Comparison of ENCODE assay signal across 16 cellular contexts in genomic region chr16:20941635-20941926, GRCh38. TPM values are rescaled to one million over a fixed set of nuclear protein-coding genes. Genes with fewer than 3 reads are reported as not detected.
DNase-seq lines count a peak whose midpoint lies in the region; ATAC-seq, FAIRE-seq and TF ChIP-seq lines count a peak whose summit lies in the region.
"Had no signal": no experiment of that assay in that cellular context is flagged by ENCODE, and none has a peak within 500 bp of the region (broad histone marks: within the 10 kb centered on the region; RNA-seq: fewer than 3 reads in every experiment).

No MANE protein-coding gene starts in this region.

- CTCF ChIA-PET in activated CD8-positive, alpha-beta T cell treated with anti-CD3 and anti-CD28 coated beads, Interleukin-2, amount 10 ng/mL, durations not matched to agents 7 days and 5 days (lab: Charles Lee): no interaction called here
- CTCF ChIA-PET in GM12878 (lab: Yijun Ruan, JAX): interaction anchor here (4.1 kb wide), 1 partner anchor 92 kb away, joined by 47 read pairs; no protein-coding TSS in a partner anchor

- no peak for ATAC-seq in activated CD8-positive, alpha-beta T cell treated with anti-CD3 and anti-CD28 coated beads, Interleukin-2, amount 10 ng/mL, durations not matched to agents 7 days and 5 days
- ATAC-seq in GM12878 (no peak), HG03520 (IDR thresholded peaks at IDR 0.05; ENCODE audit: unreplicated experiment) (no peak), upper lobe of right lung (no peak)
- ATAC-seq: HCT116 had no signal

- intact Hi-C loops in activated CD4-positive, alpha-beta T cell treated with anti-CD3 and anti-CD28 coated beads, Interleukin-2, amount 10 ng/mL, durations not matched to agents 24 days and 14 days (cut with micrococcal nuclease): loop anchor here (2.0 kb wide), 1 partner anchor 31 kb away; no protein-coding TSS in a partner anchor
- intact Hi-C loops in GM12878 (cut with micrococcal nuclease; ENCODE audit: unreplicated experiment): loop anchor here (10.0 kb wide), 1 partner anchor 87 kb away; no protein-coding TSS in a partner anchor
- intact Hi-C loops in upper lobe of right lung (cut with DNase I): no loop called here

- TF ChIP-seq CTCF in HL-60 (IDR thresholded peaks at IDR 0.05; ENCODE audit: insufficient read depth, low read length): no peak
- no peak for TF ChIP-seq CTCF in GM12878 (IDR thresholded peaks at IDR 0.05 in 2 of 3, conservative IDR thresholded peaks at IDR 0.05 in 1 of 3; ENCODE audit: control insufficient read depth in 2 of 3, extremely low read depth in 1 of 3, insufficient read depth in 1 of 3, low read depth in 3 of 3, low read length in 3 of 3)
- TF ChIP-seq CTCF in upper lobe of right lung (IDR thresholded peaks at IDR 0.05): no peak

- H3K4me3 Mint-ChIP-seq in activated CD4-positive, alpha-beta T cell treated with anti-CD3 and anti-CD28 coated beads, Interleukin-2, amount 10 ng/mL, durations not matched to agents 24 days and 14 days: peak overlapping the region; percentile 29
- H3K4me3 Mint-ChIP-seq in activated CD8-positive, alpha-beta T cell treated with anti-CD3 and anti-CD28 coated beads, Interleukin-2, amount 10 ng/mL, durations not matched to agents 7 days and 5 days: no peak overlapping the region
- H3K4me3 Mint-ChIP-seq: CD4-positive, CD25-positive, alpha-beta regulatory T cell had no signal

- no peak for TF ChIP-seq POLR2A in GM12878 (IDR thresholded peaks at IDR 0.05; ENCODE audit: low read depth, low read length)

- H3K27me3 Mint-ChIP-seq in activated CD4-positive, alpha-beta T cell treated with anti-CD3 and anti-CD28 coated beads, Interleukin-2, amount 10 ng/mL, durations not matched to agents 24 days and 14 days: no peaks in the 10 kb centered on the region
- no peaks in the 10 kb centered on the region for H3K27me3 Mint-ChIP-seq in activated CD8-positive, alpha-beta T cell treated with anti-CD3 and anti-CD28 coated beads, Interleukin-2, amount 10 ng/mL, durations not matched to agents 7 days and 5 days (ENCODE audit: low read depth)
- H3K27me3 Mint-ChIP-seq: CD4-positive, CD25-positive, alpha-beta regulatory T cell had no signal

- H3K27ac ChIP-seq in HL-60 (replicated peaks) (0 out of 2 replicates have a peak overlapping the region, but pooled peaks have one; percentile 15), GM12878 (ENCODE audit: control insufficient read depth, insufficient read depth) (no peak overlapping the region), upper lobe of right lung (no peak overlapping the region)
- H3K27ac ChIP-seq: GM23248 had no signal

- peaks cover 17% of the 10 kb centered on the region for H3K4me1 ChIP-seq in GM12878 (ENCODE audit: control insufficient read depth, insufficient read depth, low read length)
- H3K4me1 ChIP-seq in upper lobe of right lung: no peaks in the 10 kb centered on the region

- WGBS in GM12878 (ENCODE audit: insufficient coverage, insufficient replicate concordance, low lambda C conversion rate, missing lambda C conversion rate): 93% methylated on average over 6 of the region's 6 CpGs

- no peak overlapping the region for H3K9ac ChIP-seq in GM12878 (ENCODE audit: control insufficient read depth, insufficient read depth, low read length)
- H3K9ac ChIP-seq: BLaER1 treated with 17β-estradiol and CSF1 and Interleukin-3, amounts not matched to agents 10 nM and 100 nM; GM23248 had no signal

- no TSS peak for BruUV-seq in GM12878 (replicated peaks; lab: Mats Ljungman, UMichigan)

- H3K4me2 ChIP-seq in GM12878 (ENCODE audit: control insufficient read depth, insufficient read depth): no peak overlapping the region

- TF ChIP-seq RAD21 in GM12878 (IDR thresholded peaks at IDR 0.05; ENCODE audit: insufficient read depth, low read depth, low read length): no peak

- peaks cover 51% of the 10 kb centered on the region for H3K4me1 Mint-ChIP-seq in activated CD4-positive, alpha-beta T cell treated with anti-CD3 and anti-CD28 coated beads, Interleukin-2, amount 10 ng/mL, durations not matched to agents 24 days and 14 days
- H3K4me1 Mint-ChIP-seq in activated CD8-positive, alpha-beta T cell treated with anti-CD3 and anti-CD28 coated beads, Interleukin-2, amount 10 ng/mL, durations not matched to agents 7 days and 5 days (ENCODE audit: low read depth): peaks cover 50% of the 10 kb centered on the region

- H3K9me3 Mint-ChIP-seq in activated CD4-positive, alpha-beta T cell treated with anti-CD3 and anti-CD28 coated beads, Interleukin-2, amount 10 ng/mL, durations not matched to agents 24 days and 14 days: no peaks in the 10 kb centered on the region
- H3K9me3 Mint-ChIP-seq in activated CD8-positive, alpha-beta T cell treated with anti-CD3 and anti-CD28 coated beads, Interleukin-2, amount 10 ng/mL, durations not matched to agents 7 days and 5 days (ENCODE audit: insufficient read depth): no peaks in the 10 kb centered on the region
- H3K9me3 Mint-ChIP-seq: CD4-positive, CD25-positive, alpha-beta regulatory T cell had no signal

- RAD21 ChIA-PET in GM12878 (lab: Charles Lee; ENCODE audit: unreplicated experiment): no interaction called here

- no peaks in the 10 kb centered on the region for H4K20me1 ChIP-seq in GM12878 (ENCODE audit: control insufficient read depth, insufficient read depth)
- H4K20me1 ChIP-seq: BLaER1 treated with 17β-estradiol and CSF1 and Interleukin-3, amounts not matched to agents 10 nM and 100 nM had no signal

- H3K4me3 ChIP-seq in HL-60 (replicated peaks; ENCODE audit: insufficient read depth, low read length) (no peak overlapping the region), GM12878 (no peak overlapping the region), upper lobe of right lung (no peak overlapping the region)
- H3K4me3 ChIP-seq: BLaER1 treated with 17β-estradiol and CSF1 and Interleukin-3, amounts not matched to agents 10 nM and 100 nM; GM23248 had no signal

- DNase-seq in activated CD4-positive, alpha-beta T cell treated with anti-CD3 and anti-CD28 coated beads, Interleukin-2, amount 10 ng/mL, durations not matched to agents 24 days and 14 days: peak; percentile 57
- no peak for DNase-seq in activated CD4-positive, alpha-beta T cell treated with anti-CD3 and anti-CD28 coated beads, Interleukin-2, amount 50 U/mL, for 48 hours
- DNase-seq in HL-60 (ENCODE audit: low read depth in 1 of 2, low spot score in 1 of 2) (no peak), GM12878 (ENCODE audit: low read depth, low spot score) (no peak), OCI-M2 (lab: John Stamatoyannopoulos, UW; ENCODE audit: unreplicated experiment) (no peak), upper lobe of right lung (no peak)
- DNase-seq in activated CD8-positive, alpha-beta T cell treated with anti-CD3 and anti-CD28 coated beads, Interleukin-2, amount 10 ng/mL, durations not matched to agents 7 days and 5 days: no peak
- DNase-seq: ACHN, DMS53, GM23248 had no signal

- H3K27me3 ChIP-seq in HL-60 (ENCODE audit: insufficient read depth, poor library complexity, severe bottlenecking): no peaks in the 10 kb centered on the region
- no peaks in the 10 kb centered on the region for H3K27me3 ChIP-seq in GM12878 (replicated peaks in 1 of 2; ENCODE audit: control insufficient read depth in 2 of 2, insufficient read depth in 2 of 2, low read length in 1 of 2)
- H3K27me3 ChIP-seq in upper lobe of right lung: no peaks in the 10 kb centered on the region
- H3K27me3 ChIP-seq: BLaER1 treated with 17β-estradiol and CSF1 and Interleukin-3, amounts not matched to agents 10 nM and 100 nM had no signal

- SMC1A ChIA-PET in GM12878 (lab: Charles Lee; ENCODE audit: uncharacterized antibody, unreplicated experiment): interaction anchor here (0.8 to 1.2 kb wide), 2 partner anchors 8 to 90 kb away, joined by 4 to 5 read pairs; no protein-coding TSS in a partner anchor

- TF ChIP-seq EP300 in GM12878 (IDR thresholded peaks at IDR 0.05; ENCODE audit: borderline replicate concordance in 1 of 2, control insufficient read depth in 1 of 2, low read depth in 2 of 2, low read length in 2 of 2): no peak

- FAIRE-seq in GM12878 (lab: Jason Lieb, UNC): no peak
- FAIRE-seq: GM18507, H54 had no signal

- POLR2A ChIA-PET in activated CD8-positive, alpha-beta T cell treated with anti-CD3 and anti-CD28 coated beads, Interleukin-2, amount 10 ng/mL, durations not matched to agents 7 days and 5 days (lab: Charles Lee): no interaction called here
- POLR2A ChIA-PET in GM12878 (lab: Charles Lee): no interaction called here

- peak overlapping the region; percentile 57 for H3K27ac Mint-ChIP-seq in activated CD4-positive, alpha-beta T cell treated with anti-CD3 and anti-CD28 coated beads, Interleukin-2, amount 10 ng/mL, durations not matched to agents 24 days and 14 days
- peak overlapping the region; percentile 77 for H3K27ac Mint-ChIP-seq in activated CD8-positive, alpha-beta T cell treated with anti-CD3 and anti-CD28 coated beads, Interleukin-2, amount 10 ng/mL, durations not matched to agents 7 days and 5 days
- H3K27ac Mint-ChIP-seq: CD4-positive, CD25-positive, alpha-beta regulatory T cell had no signal

- no peaks in the 10 kb centered on the region for H3K79me2 ChIP-seq in GM12878 (ENCODE audit: control insufficient read depth, insufficient read depth, low read length)

- H3K36me3 ChIP-seq in GM12878 (ENCODE audit: control insufficient read depth in 2 of 2, insufficient read depth in 2 of 2, low read length in 1 of 2): no peaks in the 10 kb centered on the region
- H3K36me3 ChIP-seq in upper lobe of right lung: no peaks in the 10 kb centered on the region
- H3K36me3 ChIP-seq: BLaER1 treated with 17β-estradiol and CSF1 and Interleukin-3, amounts not matched to agents 10 nM and 100 nM had no signal

- no peaks in the 10 kb centered on the region for H3K36me3 Mint-ChIP-seq in activated CD4-positive, alpha-beta T cell treated with anti-CD3 and anti-CD28 coated beads, Interleukin-2, amount 10 ng/mL, durations not matched to agents 24 days and 14 days (ENCODE audit: low read depth)
- H3K36me3 Mint-ChIP-seq in activated CD8-positive, alpha-beta T cell treated with anti-CD3 and anti-CD28 coated beads, Interleukin-2, amount 10 ng/mL, durations not matched to agents 7 days and 5 days (ENCODE audit: low read depth): peaks cover 2% of the 10 kb centered on the region
- H3K36me3 Mint-ChIP-seq: CD4-positive, CD25-positive, alpha-beta regulatory T cell had no signal

- H2AFZ ChIP-seq in GM12878 (ENCODE audit: control insufficient read depth, low read depth, low read length): 0 out of 2 replicates have a peak overlapping the region, but pooled peaks have one; percentile 5
- H2AFZ ChIP-seq: GM23248 had no signal

- in situ Hi-C loops in GM12878 (cut with MboI): no loop called here

- H3K9me3 ChIP-seq in GM12878 (replicated peaks; ENCODE audit: control insufficient read depth, insufficient read depth, low read length): no peaks in the 10 kb centered on the region
- no peaks in the 10 kb centered on the region for H3K9me3 ChIP-seq in upper lobe of right lung
- H3K9me3 ChIP-seq: BLaER1 treated with 17β-estradiol and CSF1 and Interleukin-3, amounts not matched to agents 10 nM and 100 nM had no signal

RNA-seq across cellular contexts. Expression of gene LYRM1, which starts 41.0 kb away (rescaled TPM):
- total RNA-seq in activated CD4-positive, alpha-beta T cell treated with anti-CD3 and anti-CD28 coated beads, Interleukin-2, amount 10 ng/mL, durations not matched to agents 24 days and 14 days: 20.9 and 26.5 TPM in 2 replicates
- 10 to 100 TPM; 27.5 to 28.0 TPM for total RNA-seq in activated CD8-positive, alpha-beta T cell treated with anti-CD3 and anti-CD28 coated beads, Interleukin-2, amount 10 ng/mL, durations not matched to agents 7 days and 5 days
- total RNA-seq in GM12878 (2013; cell fraction: nucleolus; rRNA removed): 12.4 and 15.2 TPM in 2 replicates
- total RNA-seq in GM12878 (2014; rRNA removed) (24.9 and 27.2 TPM in 2 replicates), GM12878 (2014; rRNA removed; fragmentation: Illumina TruSeq; extraction: Trizol) (37.2 and 41.0 TPM in 2 replicates), GM12878 (2021) (18.4 and 19.4 TPM in 2 replicates), upper lobe of right lung (28.9 TPM)
- 26.1 TPM for polyA plus RNA-seq in GM12878 (2011; ENCODE audit: low read depth)
- polyA plus RNA-seq in GM12878 (2011; rRNA removed) (54.4 and 81.5 TPM in 2 replicates), GM12878 (2014; fragmentation: Illumina TruSeq; extraction: Trizol) (43.8 and 44.8 TPM in 2 replicates), GM12878 (2014; fragmentation: Nextera tagmentation; extraction: Ambion mirVana) (10 to 100 TPM; 36.9 to 43.7 TPM), GM12878 (2014; rRNA removed) (29.3 and 30.2 TPM in 2 replicates), GM12878 (2016; fragmentation: Nextera tagmentation; extraction: Ambion mirVana) (10 to 100 TPM; 38.9 to 40.5 TPM)
- polyA plus RNA-seq in GM12878 (2011; cell fraction: cytosol; rRNA removed): 28.2 and 33.0 TPM in 2 replicates
- polyA plus RNA-seq in GM12878 (2011; cell fraction: nucleus; rRNA removed): 18.8 and 24.1 TPM in 2 replicates
- 26.8 and 27.8 TPM in 2 replicates for polyA plus RNA-seq in GM12878 (2012)
- 20.1 and 26.8 TPM in 2 replicates for polyA minus RNA-seq in GM12878 (2011; rRNA and poly(A)+ RNA removed)
- 15.2 and 16.8 TPM in 2 replicates for polyA minus RNA-seq in GM12878 (2011; cell fraction: cytosol; rRNA and poly(A)+ RNA removed)
- polyA minus RNA-seq in GM12878 (2011; cell fraction: nucleus; rRNA and poly(A)+ RNA removed): 5.7 and 6.6 TPM in 2 replicates

RNA-seq across cellular contexts. Expression of gene DCUN1D3, which starts 41.4 kb away (rescaled TPM):
- 10.8 and 12.3 TPM in 2 replicates for total RNA-seq in activated CD4-positive, alpha-beta T cell treated with anti-CD3 and anti-CD28 coated beads, Interleukin-2, amount 10 ng/mL, durations not matched to agents 24 days and 14 days
- total RNA-seq in activated CD8-positive, alpha-beta T cell treated with anti-CD3 and anti-CD28 coated beads, Interleukin-2, amount 10 ng/mL, durations not matched to agents 7 days and 5 days: 10 to 100 TPM in 1 of 2 experiments, 1 to 10 TPM in 1; 10.0 to 10.7 TPM
- total RNA-seq in GM12878 (2013; cell fraction: nucleolus; rRNA removed): 6.1 and 7.6 TPM in 2 replicates
- total RNA-seq in GM12878 (2014; rRNA removed) (2.4 and 2.8 TPM in 2 replicates), GM12878 (2014; rRNA removed; fragmentation: Illumina TruSeq; extraction: Trizol) (2.3 and 2.5 TPM in 2 replicates), GM12878 (2021) (3.5 and 3.7 TPM in 2 replicates), upper lobe of right lung (28.7 TPM)
- 1.7 TPM for polyA plus RNA-seq in GM12878 (2011; ENCODE audit: low read depth)
- polyA plus RNA-seq in GM12878 (2011; rRNA removed) (4.5 and 5.5 TPM in 2 replicates), GM12878 (2014; fragmentation: Illumina TruSeq; extraction: Trizol) (1.6 and 1.8 TPM in 2 replicates), GM12878 (2014; fragmentation: Nextera tagmentation; extraction: Ambion mirVana) (1 to 10 TPM in 1 of 2 experiments, under 1 TPM in 1; 0.47 to 1.2 TPM), GM12878 (2014; rRNA removed) (1.9 TPM in 2 replicates), GM12878 (2016; fragmentation: Nextera tagmentation; extraction: Ambion mirVana) (1 to 10 TPM; 1.3 to 1.8 TPM)
- polyA plus RNA-seq in GM12878 (2011; cell fraction: cytosol; rRNA removed): 3.1 and 3.5 TPM in 2 replicates
- polyA plus RNA-seq in GM12878 (2011; cell fraction: nucleus; rRNA removed): 6.2 and 7.4 TPM in 2 replicates
- 2.1 and 2.6 TPM in 2 replicates for polyA plus RNA-seq in GM12878 (2012)
- polyA minus RNA-seq in GM12878 (2011; rRNA and poly(A)+ RNA removed): 6.0 and 7.6 TPM in 2 replicates
- polyA minus RNA-seq in GM12878 (2011; cell fraction: cytosol; rRNA and poly(A)+ RNA removed): 2.4 and 2.9 TPM in 2 replicates
- 5.8 and 7.0 TPM in 2 replicates for polyA minus RNA-seq in GM12878 (2011; cell fraction: nucleus; rRNA and poly(A)+ RNA removed)
